In genomic region chr12:110126557-110126956, GRCh38 we compare ENCODE assay signal across 24 cellular contexts. TPM values are rescaled to one million over a fixed set of nuclear protein-coding genes. Genes with fewer than 3 reads are reported as not detected.
A peak's percentile ranks its signal among the peaks of the same experiment; 100 is the strongest.
DNase-seq lines count a peak whose midpoint lies in the region; ATAC-seq and TF ChIP-seq lines count a peak whose summit lies in the region.
"Had no signal": no experiment of that assay in that cellular context is flagged by ENCODE, and none has a peak within 500 bp of the region (broad histone marks: within the 10 kb centered on the region; RNA-seq: fewer than 3 reads in every experiment).

No MANE protein-coding gene starts in this region.

- 78% methylated on average over 3 of the region's 3 CpGs for WGBS in SK-N-SH (ENCODE audit: low lambda C conversion rate)
- 83% methylated on average over 3 of the region's 3 CpGs for WGBS in hepatocyte (ENCODE audit: low lambda C conversion rate, missing lambda C conversion rate)

- in situ Hi-C loops in KBM-7 (cut with MboI; ENCODE audit: low pct_unique_long_range_greater_than_20kb, low sequenced_read_pairs) = no loop called here

- peaks cover 14% of the 10 kb centered on the region for H3K4me1 Mint-ChIP-seq in progenitor cell of endocrine pancreas (ENCODE audit: low read depth)

- H3K79me2 ChIP-seq in SK-N-SH (ENCODE audit: insufficient read depth) (peaks cover 16% of the 10 kb centered on the region), hepatocyte (peaks cover 23% of the 10 kb centered on the region)

- TF ChIP-seq RAD21 in SK-N-SH (IDR thresholded peaks at IDR 0.05; ENCODE audit: low read length) = no peak

- H4K20me1 ChIP-seq in SK-N-SH (ENCODE audit: insufficient read depth) = no peaks in the 10 kb centered on the region
- H4K20me1 ChIP-seq in hepatocyte (ENCODE audit: insufficient read depth, poor library complexity, severe bottlenecking) = no peaks in the 10 kb centered on the region

- H3K27me3 ChIP-seq in SK-N-SH (ENCODE audit: insufficient read depth) = no peaks in the 10 kb centered on the region
- no peaks in the 10 kb centered on the region for H3K27me3 ChIP-seq in hepatocyte
- H3K27me3 ChIP-seq: body of pancreas had no signal

- no peaks in the 10 kb centered on the region for H3K9me3 Mint-ChIP-seq in progenitor cell of endocrine pancreas (ENCODE audit: low read depth)
- H3K9me3 Mint-ChIP-seq: activated CD4-positive, alpha-beta memory T cell treated with anti-CD3 and anti-CD28 coated beads for 36 hours; activated naive CD8-positive, alpha-beta T cell treated with anti-CD3 and anti-CD28 coated beads, Interleukin-2, amount 50 U/mL, for 24 hours; stimulated activated memory B cell treated with anti-CD40 and anti-IgM and Interleukin-4, amounts not matched to agents 10 μg/mL and 1 μg/mL and 100 μg/mL, for 72 hours had no signal

- H3K9ac ChIP-seq in SK-N-SH (no peak overlapping the region), SK-N-MC (ENCODE audit: insufficient read length) (peak overlapping the region; percentile 29)

- H3K9me2 ChIP-seq in SK-N-SH (no peaks in the 10 kb centered on the region), hepatocyte (replicated peaks; ENCODE audit: insufficient read depth) (no peaks in the 10 kb centered on the region)

- no peak overlapping the region for H3K4me3 ChIP-seq in SK-N-SH (ENCODE audit: low read depth in 2 of 2, low read length in 1 of 2)
- H3K4me3 ChIP-seq in SK-N-MC = no peak overlapping the region
- H3K4me3 ChIP-seq in hepatocyte = no peak overlapping the region
- H3K4me3 ChIP-seq: body of pancreas, GM12878, HAP-1, mucosa of descending colon had no signal

- H2AFZ ChIP-seq in SK-N-SH (ENCODE audit: low read depth) (no peak overlapping the region), hepatocyte (no peak overlapping the region)

- H3K27ac Mint-ChIP-seq in progenitor cell of endocrine pancreas = peak overlapping the region; percentile 10
- H3K27ac Mint-ChIP-seq: activated CD4-positive, alpha-beta memory T cell treated with anti-CD3 and anti-CD28 coated beads for 36 hours; activated naive CD8-positive, alpha-beta T cell treated with anti-CD3 and anti-CD28 coated beads, Interleukin-2, amount 50 U/mL, for 24 hours; stimulated activated memory B cell treated with anti-CD40 and anti-IgM and Interleukin-4, amounts not matched to agents 10 μg/mL and 1 μg/mL and 100 μg/mL, for 72 hours had no signal

- H3K27me3 Mint-ChIP-seq in progenitor cell of endocrine pancreas = peaks cover 9% of the 10 kb centered on the region
- H3K27me3 Mint-ChIP-seq: activated CD4-positive, alpha-beta memory T cell treated with anti-CD3 and anti-CD28 coated beads for 36 hours; activated naive CD8-positive, alpha-beta T cell treated with anti-CD3 and anti-CD28 coated beads, Interleukin-2, amount 50 U/mL, for 24 hours; B cell; stimulated activated memory B cell treated with anti-CD40 and anti-IgM and Interleukin-4, amounts not matched to agents 10 μg/mL and 1 μg/mL and 100 μg/mL, for 72 hours had no signal

- peaks cover 13 to 33% of the 10 kb centered on the region in 2 experiments for H3K36me3 ChIP-seq in SK-N-SH (replicated peaks in 1 of 2; ENCODE audit: control insufficient read depth in 1 of 2, insufficient read depth in 2 of 2, low read length in 1 of 2)
- H3K36me3 ChIP-seq in SK-N-MC (ENCODE audit: insufficient read depth, low read length) = peaks cover 22% of the 10 kb centered on the region
- H3K36me3 ChIP-seq in hepatocyte (replicated peaks; ENCODE audit: insufficient read depth, low read depth) = no peaks in the 10 kb centered on the region

- TF ChIP-seq CTCF in SK-N-SH (IDR thresholded peaks at IDR 0.05) (no peak), hepatocyte (IDR thresholded peaks at IDR 0.05; ENCODE audit: poor library complexity) (no peak), progenitor cell of endocrine pancreas (IDR thresholded peaks at IDR 0.05; ENCODE audit: unreplicated experiment) (no peak)

- H3K9me3 ChIP-seq in SK-N-SH = no peaks in the 10 kb centered on the region
- no peaks in the 10 kb centered on the region for H3K9me3 ChIP-seq in SK-N-MC (ENCODE audit: low read depth, low read length)
- no peaks in the 10 kb centered on the region for H3K9me3 ChIP-seq in hepatocyte (ENCODE audit: low read depth)
- H3K9me3 ChIP-seq: body of pancreas, HAP-1, mucosa of descending colon had no signal

- H3F3A ChIP-seq in SK-N-SH (replicated peaks; ENCODE audit: insufficient read depth) = peaks cover 3% of the 10 kb centered on the region

- H3K36me3 Mint-ChIP-seq in progenitor cell of endocrine pancreas (ENCODE audit: insufficient read depth) = peaks cover 10% of the 10 kb centered on the region
- H3K36me3 Mint-ChIP-seq: activated CD4-positive, alpha-beta memory T cell treated with anti-CD3 and anti-CD28 coated beads for 36 hours; stimulated activated memory B cell treated with anti-CD40 and anti-IgM and Interleukin-4, amounts not matched to agents 10 μg/mL and 1 μg/mL and 100 μg/mL, for 72 hours had no signal

- H3K4me1 ChIP-seq in SK-N-SH (ENCODE audit: control insufficient read depth in 1 of 2, insufficient read depth in 2 of 2, low read depth in 1 of 2, low read length in 1 of 2) (peaks cover 9% of the 10 kb centered on the region in 2 experiments; a peak in 2 of 4 replicates), hepatocyte (ENCODE audit: insufficient read depth) (peaks cover 3% of the 10 kb centered on the region)

- DNase-seq in SK-N-SH = no peak
- DNase-seq in SK-N-MC (ENCODE audit: low read depth, low spot score) = no peak
- no peak for DNase-seq in hepatocyte (ENCODE audit: low spot score)
- DNase-seq in progenitor cell of endocrine pancreas (ENCODE audit: low spot score, unreplicated experiment) = no peak
- no peak for DNase-seq in KBM-7
- no peak for DNase-seq in NCI-H2196 treated with DMSO at 0.1 percent for 48 hours (lab: John Stamatoyannopoulos, UW; ENCODE audit: unreplicated experiment)
- DNase-seq: 8988T; activated CD4-positive, alpha-beta memory T cell treated with anti-CD3 and anti-CD28 coated beads for 36 hours; activated CD4-positive, CD25-positive, alpha-beta regulatory T cell; activated naive CD8-positive, alpha-beta T cell treated with anti-CD3 and anti-CD28 coated beads, Interleukin-2, amount 50 U/mL, for 24 hours; body of pancreas; Calu3; mucosa of descending colon; NCI-H1105; NCI-H1930; NCI-H774; nucleus accumbens; small intestine had no signal

- H3K27ac ChIP-seq in SK-N-SH (ENCODE audit: low read depth in 2 of 2, low read length in 1 of 2) (no peak overlapping the region), SK-N-MC (peak overlapping the region; percentile 52; the same call in 1 of the 2 replicates), hepatocyte (no peak overlapping the region)
- H3K27ac ChIP-seq: body of pancreas had no signal

- ATAC-seq in SK-N-SH treated with all-trans-retinoic acid at 6 μM for 48 hours = no peak
- ATAC-seq in GM18907 (IDR thresholded peaks at IDR 0.05; ENCODE audit: unreplicated experiment) = no peak
- ATAC-seq: activated naive CD8-positive, alpha-beta T cell treated with anti-CD3 and anti-CD28 coated beads, Interleukin-2, amount 50 U/mL, for 24 hours; body of pancreas; GM12878; mucosa of descending colon; stimulated activated memory B cell treated with anti-CD40 and anti-IgM and Interleukin-4, amounts not matched to agents 10 μg/mL and 1 μg/mL and 100 μg/mL, for 72 hours had no signal

- no peak for TF ChIP-seq EP300 in SK-N-SH (IDR thresholded peaks at IDR 0.05; ENCODE audit: borderline replicate concordance in 1 of 2, low read depth in 1 of 2, low read length in 1 of 2)

- H3K4me2 ChIP-seq in SK-N-SH (peak overlapping the region; percentile 97), hepatocyte (peak overlapping the region; percentile 48)

- H3K4me3 Mint-ChIP-seq in progenitor cell of endocrine pancreas (ENCODE audit: low read depth) = peak overlapping the region; percentile 50
- H3K4me3 Mint-ChIP-seq: activated CD4-positive, alpha-beta memory T cell treated with anti-CD3 and anti-CD28 coated beads for 36 hours; activated naive CD8-positive, alpha-beta T cell treated with anti-CD3 and anti-CD28 coated beads, Interleukin-2, amount 50 U/mL, for 24 hours; stimulated activated memory B cell treated with anti-CD40 and anti-IgM and Interleukin-4, amounts not matched to agents 10 μg/mL and 1 μg/mL and 100 μg/mL, for 72 hours had no signal

- POLR2A ChIA-PET in SK-N-SH (lab: Yijun Ruan, JAX) = no interaction called here

- CTCF ChIA-PET in SK-N-SH (lab: Yijun Ruan, JAX) = interaction anchor here (1.6 kb wide), 1 partner anchor 94 kb away, joined by 3 read pairs; no protein-coding TSS in a partner anchor

TF ChIP-seq in SK-N-SH, 30 proteins besides CTCF, POLR2A, EP300 and RAD21 (continues in another document):
- TF ChIP-seq MEF2A (IDR thresholded peaks at IDR 0.05; ENCODE audit: borderline replicate concordance, low read depth) (no peak), TEAD4 (IDR thresholded peaks at IDR 0.05; ENCODE audit: borderline replicate concordance, insufficient read depth) (no peak), USF1 (IDR thresholded peaks at IDR 0.05; ENCODE audit: borderline replicate concordance, low read depth) (no peak), GATA2 (CRISPR knock-in tag; IDR thresholded peaks at IDR 0.05) (no peak), FOXM1 (IDR thresholded peaks at IDR 0.05; ENCODE audit: low read depth) (no peak), ELF1 (IDR thresholded peaks at IDR 0.05) (no peak)

TF ChIP-seq in SK-N-SH treated with all-trans-retinoic acid at 6 μM for 48 hours, 23 proteins besides CTCF, POLR2A, EP300 and RAD21:
- TF ChIP-seq ZNF8 (CRISPR knock-in tag; IDR thresholded peaks at IDR 0.05) = no peak
- no peak for TF ChIP-seq ARNTL (CRISPR knock-in tag; IDR thresholded peaks at IDR 0.05; ENCODE audit: borderline replicate concordance, low read depth)
- TF ChIP-seq ZC3H10 (CRISPR knock-in tag; IDR thresholded peaks at IDR 0.05) = no peak
- TF ChIP-seq RARB (CRISPR knock-in tag; IDR thresholded peaks at IDR 0.05) = no peak
TF ChIP-seq in SK-N-SH treated with all-trans-retinoic acid at 6 μM for 48 hours: peak in this region for 0.

RNA-seq across cellular contexts. Expression of gene IFT81, which starts 2.4 kb away (rescaled TPM):
- 7.9 and 10.8 TPM in 2 replicates for polyA plus RNA-seq in SK-N-SH (2012; rRNA removed)
- polyA plus RNA-seq in SK-N-SH (2012; cell fraction: cytosol; rRNA removed) = 11.1 and 17.1 TPM in 2 replicates
- 9.5 and 18.2 TPM in 2 replicates for polyA plus RNA-seq in SK-N-SH (2012; cell fraction: nucleus; rRNA removed)
- total RNA-seq in hepatocyte = 13.7 and 14.6 TPM in 2 replicates
- polyA plus RNA-seq in hepatocyte = 10.4 and 12.6 TPM in 2 replicates
- 46.1 and 48.7 TPM in 2 replicates for total RNA-seq in progenitor cell of endocrine pancreas
